In the genomic region with DNA sequence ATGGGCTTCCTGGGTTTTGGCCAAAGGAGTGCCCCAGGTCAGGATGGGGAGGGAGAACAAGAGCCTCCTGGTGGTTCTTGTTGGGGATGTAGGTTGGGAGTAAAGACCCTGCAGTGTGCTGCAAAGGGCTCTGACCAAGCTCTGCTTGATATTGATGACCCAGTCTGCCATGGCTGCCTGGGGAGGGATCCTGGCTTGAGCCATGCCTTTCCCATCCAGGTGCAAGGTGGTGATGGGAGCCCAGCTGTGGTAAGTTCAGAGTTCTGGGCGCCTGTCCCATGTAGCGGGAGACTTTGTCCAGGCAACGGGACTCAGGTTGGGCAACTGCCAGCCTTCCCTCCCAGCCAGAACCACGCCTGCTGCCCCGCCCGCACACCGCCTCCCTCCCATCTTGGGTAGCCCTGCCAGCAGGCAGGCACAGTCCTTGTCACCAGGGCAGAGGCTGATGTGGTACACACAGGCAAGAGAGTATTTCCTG, we compare ENCODE assay signal across 9 cellular contexts. TPM values are rescaled to one million over a fixed set of nuclear protein-coding genes. Genes with fewer than 3 reads are reported as not detected.
DNase-seq lines count a peak whose midpoint lies in the region; ATAC-seq and TF ChIP-seq lines count a peak whose summit lies in the region.
"Had no signal": no experiment of that assay in that cellular context is flagged by ENCODE, and none has a peak within 500 bp of the region (broad histone marks: within the 10 kb centered on the region; RNA-seq: fewer than 3 reads in every experiment).

No MANE protein-coding gene starts in this region.

- intact Hi-C loops in adrenal gland (cut with DNase I) (no loop called here), sigmoid colon (cut with DNase I) (no loop called here)

- peak overlapping the region; percentile 100 for H3K4me2 ChIP-seq in hepatocyte

- H3K9me3 ChIP-seq in adrenal gland (replicated peaks in 1 of 3) (no peaks in the 10 kb centered on the region), hepatocyte (ENCODE audit: low read depth) (no peaks in the 10 kb centered on the region), sigmoid colon (no peaks in the 10 kb centered on the region)

- H3K27me3 ChIP-seq in HL-60 (ENCODE audit: insufficient read depth, poor library complexity, severe bottlenecking) (no peaks in the 10 kb centered on the region), adrenal gland (no peaks in the 10 kb centered on the region), hepatocyte (no peaks in the 10 kb centered on the region), sigmoid colon (no peaks in the 10 kb centered on the region), foreskin keratinocyte (no peaks in the 10 kb centered on the region)

- H2AFZ ChIP-seq in hepatocyte, result no peak overlapping the region

- no peak for ATAC-seq in foreskin keratinocyte

- H3K4me1 ChIP-seq in adrenal gland (replicated peaks in 1 of 2) (peaks cover 29 to 58% of the 10 kb centered on the region in 2 donors), hepatocyte (ENCODE audit: insufficient read depth) (peaks cover 19% of the 10 kb centered on the region), sigmoid colon (peaks cover 0 to 80% (median 66%) of the 10 kb centered on the region in 4 donors), foreskin keratinocyte (peaks cover 3% of the 10 kb centered on the region)

- peak overlapping the region; percentile 83 for H3K4me3 ChIP-seq in AG04449 (ENCODE audit: low read depth, low read length)
- H3K4me3 ChIP-seq in HL-60 (replicated peaks; ENCODE audit: insufficient read depth, low read length), result peak overlapping the region; percentile 92
- peak overlapping the region in 2 of 4 donors; percentile 65 to 71 for H3K4me3 ChIP-seq in adrenal gland
- H3K4me3 ChIP-seq in hepatocyte, result peak overlapping the region; percentile 48
- H3K4me3 ChIP-seq in sigmoid colon, result peak overlapping the region; percentile 63 to 96 (median 74)

- H4K20me1 ChIP-seq in hepatocyte (ENCODE audit: insufficient read depth, poor library complexity, severe bottlenecking), result peaks cover 57% of the 10 kb centered on the region

- peak overlapping the region; percentile 84 for H3K27ac ChIP-seq in HL-60 (replicated peaks)
- H3K27ac ChIP-seq in adrenal gland, result peak overlapping the region; percentile 80 to 96 (median 86)
- peak overlapping the region; percentile 80 for H3K27ac ChIP-seq in hepatocyte
- peak overlapping the region; percentile 87 to 94 (median 90) for H3K27ac ChIP-seq in sigmoid colon
- no peak overlapping the region for H3K27ac ChIP-seq in foreskin keratinocyte

- no peak for TF ChIP-seq EP300 in sigmoid colon (IDR thresholded peaks at IDR 0.05)

- DNase-seq in AG04449 (ENCODE audit: low read depth, low spot score) (no peak), HL-60 (ENCODE audit: low read depth in 1 of 2, low spot score in 1 of 2) (peak in 1 of 2 experiments; percentile 84), adrenal gland (peak; percentile 89 to 96 (median 95)), hepatocyte (ENCODE audit: low spot score) (peak; percentile 50), sigmoid colon (peak; percentile 96), iPS-NIHi11 (ENCODE audit: low spot score) (no peak), foreskin keratinocyte (no peak), DMS79 treated with DMSO at 0.1 percent for 48 hours (lab: John Stamatoyannopoulos, UW) (no peak)

- no peak for TF ChIP-seq POLR2A in adrenal gland (IDR thresholded peaks at IDR 0.05)
- no peak for TF ChIP-seq POLR2A in sigmoid colon (IDR thresholded peaks at IDR 0.05)

- H3K36me3 ChIP-seq in adrenal gland (replicated peaks in 1 of 2), result no peaks in the 10 kb centered on the region
- H3K36me3 ChIP-seq in hepatocyte (replicated peaks; ENCODE audit: insufficient read depth, low read depth), result no peaks in the 10 kb centered on the region
- H3K36me3 ChIP-seq in sigmoid colon, result no peaks in the 10 kb centered on the region

- H3K79me2 ChIP-seq in hepatocyte, result peaks cover 74% of the 10 kb centered on the region

- WGBS in adrenal gland, 4 donors, result 2 to 19% (median 15%) methylated on average over 6 to 7 of the region's 7 CpGs; no CpG with 5 or more reads in 1 of the 4 donors
- WGBS in hepatocyte (ENCODE audit: low lambda C conversion rate, missing lambda C conversion rate), result 88% methylated on average over 7 of the region's 7 CpGs
- WGBS in sigmoid colon, 2 donors, result 7 to 44% methylated on average over 7 of the region's 7 CpGs

- TF ChIP-seq CTCF in AG04449 (IDR thresholded peaks at IDR 0.05; ENCODE audit: insufficient read depth, low read length, missing control alignments) (no peak), HL-60 (IDR thresholded peaks at IDR 0.05; ENCODE audit: insufficient read depth, low read length) (no peak), adrenal gland (IDR thresholded peaks at IDR 0.05) (peak in 1 of 6 experiments; percentile 5), hepatocyte (IDR thresholded peaks at IDR 0.05; ENCODE audit: poor library complexity) (no peak), sigmoid colon (IDR thresholded peaks at IDR 0.05) (no peak), foreskin keratinocyte (conservative IDR thresholded peaks at IDR 0.05) (no peak)

- H3K9me2 ChIP-seq in hepatocyte (replicated peaks; ENCODE audit: insufficient read depth), result no peaks in the 10 kb centered on the region

- CTCF ChIA-PET in AG04449 (lab: Yijun Ruan, JAX), result interaction anchor here (1.9 to 47.4 kb wide), 4 partner anchors 11 to 47 kb away, joined by 6 to 1609 read pairs (median 20); a partner anchor contains a TSS

- POLR2A ChIA-PET in AG04449 (lab: Yijun Ruan, JAX), result interaction anchor here (0.6 to 1.6 kb wide), 4 partner anchors 8 to 22 kb away, joined by 3 to 7 read pairs (median 4); no protein-coding TSS in a partner anchor

RNA-seq across cellular contexts. Expression of a gene that starts 2.6 kb away (rescaled TPM):
- total RNA-seq in adrenal gland (100 to 1,000 TPM; 109 to 275 (median 206) TPM), hepatocyte (95.0 and 103 TPM in 2 replicates), sigmoid colon (100 to 1,000 TPM; 149 to 171 (median 163) TPM), foreskin keratinocyte (242 and 258 TPM in 2 replicates)
- polyA plus RNA-seq in adrenal gland (100 to 1,000 TPM; 133 to 163 (median 157) TPM), hepatocyte (219 and 233 TPM in 2 replicates), sigmoid colon (100 to 1,000 TPM in 1 of 3 donors, 10 to 100 TPM in 2; 43.9 to 125 (median 64.3) TPM), foreskin keratinocyte (243 and 258 TPM in 2 replicates)

RNA-seq across cellular contexts. Expression of a gene that starts 30.4 kb away (rescaled TPM):
- total RNA-seq in adrenal gland (100 to 1,000 TPM in 7 of 8 donors, 10 to 100 TPM in 1; 81.7 to 468 (median 224) TPM), hepatocyte (60.2 and 67.7 TPM in 2 replicates), sigmoid colon (10 to 100 TPM in 3 of 4 donors, 1 to 10 TPM in 1; 7.9 to 54.6 (median 25.0) TPM), foreskin keratinocyte (1.1 and 2.0 TPM in 2 replicates)
- polyA plus RNA-seq in adrenal gland (100 to 1,000 TPM; 159 to 496 (median 451) TPM), hepatocyte (104 and 135 TPM in 2 replicates), sigmoid colon (10 to 100 TPM; 12.0 to 39.2 (median 15.3) TPM), foreskin keratinocyte (1.3 and 2.3 TPM in 2 replicates)

RNA-seq across cellular contexts. Expression of a gene that starts 33.5 kb away (rescaled TPM):
- total RNA-seq in adrenal gland (10 to 100 TPM in 1 of 8 donors, under 1 TPM in 5, not detected in 2; 0.07 to 48.8 (median 0.43) TPM), hepatocyte (22.6 and 24.7 TPM in 2 replicates), sigmoid colon (under 1 TPM in 1 of 4 donors, not detected in 3; 0.28 TPM), foreskin keratinocyte (not detected in 2 replicates)
- polyA plus RNA-seq in adrenal gland (under 1 TPM; 0.05 to 0.30 (median 0.08) TPM), hepatocyte (37.9 and 56.6 TPM in 2 replicates), sigmoid colon (under 1 TPM in 1 of 3 donors, not detected in 2; 0.07 TPM), foreskin keratinocyte (0.09 TPM in 1 of 2 replicates, not detected in the other)
- total RNA-seq: lung microvascular endothelial cell had no signal

RNA-seq across cellular contexts. Expression of a gene that starts 40.3 kb away (rescaled TPM):
- under 1 TPM in 3 of 8 donors, not detected in 5; 0.36 to 0.76 (median 0.60) TPM for total RNA-seq in adrenal gland
- polyA plus RNA-seq in adrenal gland, result under 1 TPM; 0.09 to 0.64 (median 0.47) TPM
- 0.20 TPM in 1 of 2 replicates, not detected in the other for total RNA-seq in hepatocyte
- polyA plus RNA-seq in hepatocyte, result 0.39 TPM in 1 of 2 replicates, not detected in the other
- total RNA-seq in sigmoid colon, result not detected
- polyA plus RNA-seq in sigmoid colon, result under 1 TPM in 2 of 3 donors, not detected in 1; 0.13 to 0.46 TPM
- not detected in 2 replicates for total RNA-seq in foreskin keratinocyte
- polyA plus RNA-seq in foreskin keratinocyte, result 0.04 TPM in 1 of 2 replicates, not detected in the other
- total RNA-seq: lung microvascular endothelial cell had no signal

RNA-seq across cellular contexts. Expression of a gene that starts 47.2 kb away (rescaled TPM):
- not detected for total RNA-seq in adrenal gland
- not detected for polyA plus RNA-seq in adrenal gland
- not detected in 2 replicates for total RNA-seq in hepatocyte
- polyA plus RNA-seq in hepatocyte, result not detected in 2 replicates
- not detected for total RNA-seq in sigmoid colon
- under 1 TPM in 1 of 3 donors, not detected in 2; 0.06 TPM for polyA plus RNA-seq in sigmoid colon
- total RNA-seq in foreskin keratinocyte, result 0.03 TPM in 1 of 2 replicates, not detected in the other
- not detected in 2 replicates for polyA plus RNA-seq in foreskin keratinocyte
- total RNA-seq: lung microvascular endothelial cell had no signal

Comparison
In these comparisons a context has a peak if more than half of its experiments do, and no peak if none do; other contexts are left out.
1. DNase-seq: peak in adrenal gland (7 of 7), hepatocyte (single experiment) and sigmoid colon (single experiment); none in AG04449 (single experiment), iPS-NIHi11 (single experiment), foreskin keratinocyte (0 of 2) and DMS79 treated with DMSO at 0.1 percent for 48 hours (single experiment).